ENCODE assay signal across 12 cellular contexts in the genomic region with DNA sequence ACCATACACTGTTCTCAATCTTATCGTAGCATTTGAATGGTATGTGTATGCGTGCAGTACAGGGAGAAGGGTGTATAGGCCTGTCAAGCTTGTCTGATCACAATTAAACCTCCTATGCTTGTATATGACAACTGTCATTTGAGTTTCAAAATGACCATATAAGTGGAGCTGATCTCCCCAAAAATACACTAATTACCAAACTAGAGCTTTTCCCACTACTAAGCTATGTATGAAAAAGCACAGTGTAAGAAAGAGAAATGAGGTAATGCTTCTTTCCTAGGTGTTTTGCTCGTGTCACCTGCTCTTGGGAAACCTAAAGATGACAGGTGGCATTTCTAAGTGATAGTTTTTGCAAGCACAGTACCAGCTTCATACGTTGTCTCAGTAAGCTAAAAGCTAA. TPM values are rescaled to one million over a fixed set of nuclear protein-coding genes. Genes with fewer than 3 reads are reported as not detected.
DNase-seq lines count a peak whose midpoint lies in the region; ATAC-seq and TF ChIP-seq lines count a peak whose summit lies in the region.
"Had no signal": no experiment of that assay in that cellular context is flagged by ENCODE, and none has a peak within 500 bp of the region (broad histone marks: within the 10 kb centered on the region; RNA-seq: fewer than 3 reads in every experiment).

No MANE protein-coding gene starts in this region.

- H3K4me3 ChIP-seq in GM23248 (no peak overlapping the region), skin epidermis (no peak overlapping the region), prostate gland (no peak overlapping the region), left lung (no peak overlapping the region)

- H3K9ac ChIP-seq in GM23248 = no peak overlapping the region

- no peak overlapping the region for H3K4me2 ChIP-seq in GM23248 (ENCODE audit: unreplicated experiment)

- no peaks in the 10 kb centered on the region for H3K9me2 ChIP-seq in GM23248 (ENCODE audit: insufficient read depth)

- H3K36me3 ChIP-seq in GM23248 (ENCODE audit: low read depth) (no peaks in the 10 kb centered on the region), prostate gland (no peaks in the 10 kb centered on the region), left lung (no peaks in the 10 kb centered on the region)

- peaks cover 33% of the 10 kb centered on the region for H3K79me2 ChIP-seq in GM23248 (ENCODE audit: insufficient read depth)

- peaks cover 31% of the 10 kb centered on the region for H3F3A ChIP-seq in GM23248 (ENCODE audit: insufficient read depth)

- peak overlapping the region; percentile 99; the same call in 1 of the 2 replicates for H2AFZ ChIP-seq in GM23248

- H3K4me1 ChIP-seq in GM23248 (ENCODE audit: insufficient read depth) = peaks cover 22% of the 10 kb centered on the region
- peaks cover 3% of the 10 kb centered on the region for H3K4me1 ChIP-seq in prostate gland (replicated peaks)
- H3K4me1 ChIP-seq in left lung = peaks cover 14 to 39% of the 10 kb centered on the region in 2 donors

- peaks cover 45% of the 10 kb centered on the region for H3K4me1 Mint-ChIP-seq in activated CD4-positive, alpha-beta T cell treated with anti-CD3 and anti-CD28 coated beads, Interleukin-2, amount 10 ng/mL, durations not matched to agents 7 days and 5 days
- H3K4me1 Mint-ChIP-seq in effector memory CD8-positive, alpha-beta T cell (ENCODE audit: low read depth in 2 of 2) = peaks cover 29 to 32% of the 10 kb centered on the region in 2 donors

- intact Hi-C loops in prostate gland (cut with DNase I) = loop anchor here (5.0 kb wide), 1 partner anchor 51 kb away; no protein-coding TSS in a partner anchor
- intact Hi-C loops in left lung (cut with DNase I) = no loop called here

- in situ Hi-C loops in GM23248 (cut with MboI) = no loop called here

- CTCF ChIA-PET in activated CD4-positive, alpha-beta T cell treated with anti-CD3 and anti-CD28 coated beads, Interleukin-2, amount 10 ng/mL, durations not matched to agents 7 days and 5 days (lab: Charles Lee) = interaction anchor here (0.9 to 1.4 kb wide), 5 partner anchors 9 to 64 kb away, joined by 3 to 5 read pairs (median 3); no protein-coding TSS in a partner anchor

- no peaks in the 10 kb centered on the region for H3K27me3 Mint-ChIP-seq in activated CD4-positive, alpha-beta T cell treated with anti-CD3 and anti-CD28 coated beads, Interleukin-2, amount 10 ng/mL, durations not matched to agents 7 days and 5 days
- no peaks in the 10 kb centered on the region for H3K27me3 Mint-ChIP-seq in effector memory CD8-positive, alpha-beta T cell
- H3K27me3 Mint-ChIP-seq: activated naive CD8-positive, alpha-beta T cell treated with anti-CD3 and anti-CD28 coated beads, Interleukin-2, amount 10 ng/mL, durations not matched to agents 7 days and 5 days had no signal

- H3K4me3 Mint-ChIP-seq in activated CD4-positive, alpha-beta T cell treated with anti-CD3 and anti-CD28 coated beads, Interleukin-2, amount 10 ng/mL, durations not matched to agents 7 days and 5 days = peak overlapping the region; percentile 98
- H3K4me3 Mint-ChIP-seq in effector memory CD8-positive, alpha-beta T cell = peak overlapping the region; percentile 93 to 97

- no peak for TF ChIP-seq POLR2A in prostate gland (IDR thresholded peaks at IDR 0.05)

- peaks cover 10% of the 10 kb centered on the region for H3K36me3 Mint-ChIP-seq in activated CD4-positive, alpha-beta T cell treated with anti-CD3 and anti-CD28 coated beads, Interleukin-2, amount 10 ng/mL, durations not matched to agents 7 days and 5 days (ENCODE audit: low read depth)
- H3K36me3 Mint-ChIP-seq in effector memory CD8-positive, alpha-beta T cell (ENCODE audit: insufficient read depth) = peaks cover 16% of the 10 kb centered on the region
- H3K36me3 Mint-ChIP-seq: activated naive CD8-positive, alpha-beta T cell treated with anti-CD3 and anti-CD28 coated beads, Interleukin-2, amount 10 ng/mL, durations not matched to agents 7 days and 5 days had no signal

- ATAC-seq in effector memory CD8-positive, alpha-beta T cell (replicated peaks) = no peak
- ATAC-seq in left lung = no peak
- ATAC-seq in HG03432 (IDR thresholded peaks at IDR 0.05; ENCODE audit: unreplicated experiment) = no peak

- H3K9me3 ChIP-seq in GM23248 (ENCODE audit: low read depth) = no peaks in the 10 kb centered on the region
- H3K9me3 ChIP-seq in prostate gland = no peaks in the 10 kb centered on the region
- H3K9me3 ChIP-seq in left lung = peaks cover 0 to 3% of the 10 kb centered on the region in 2 donors

- no peak for DNase-seq in activated CD4-positive, alpha-beta T cell treated with anti-CD3 and anti-CD28 coated beads, Interleukin-2, amount 10 ng/mL, durations not matched to agents 7 days and 5 days
- DNase-seq in activated CD4-positive, alpha-beta T cell treated with anti-CD3 and anti-CD28 coated beads for 48 hours = no peak
- DNase-seq in GM23248 (no peak), prostate gland (ENCODE audit: low spot score) (no peak), left lung (no peak)
- DNase-seq in effector memory CD8-positive, alpha-beta T cell = no peak
- DNase-seq: activated naive CD8-positive, alpha-beta T cell treated with anti-CD3 and anti-CD28 coated beads, Interleukin-2, amount 10 ng/mL, durations not matched to agents 7 days and 5 days; NCI-H1417; NCI-H524 treated with DMSO at 0.1 percent for 48 hours; Right ventricle myocardium superior had no signal

- H3K27ac ChIP-seq in GM23248 (no peak overlapping the region), skin epidermis (peak overlapping the region in 11 of 21 experiments; percentile 10 to 95 (median 88)), prostate gland (no peak overlapping the region), left lung (peak overlapping the region in 1 of 2 donors; percentile 93)

- peaks cover 6% of the 10 kb centered on the region for H3K9me3 Mint-ChIP-seq in activated CD4-positive, alpha-beta T cell treated with anti-CD3 and anti-CD28 coated beads, Interleukin-2, amount 10 ng/mL, durations not matched to agents 7 days and 5 days
- no peaks in the 10 kb centered on the region for H3K9me3 Mint-ChIP-seq in effector memory CD8-positive, alpha-beta T cell
- H3K9me3 Mint-ChIP-seq: activated naive CD8-positive, alpha-beta T cell treated with anti-CD3 and anti-CD28 coated beads, Interleukin-2, amount 10 ng/mL, durations not matched to agents 7 days and 5 days had no signal

- 91% methylated on average over 4 of the region's 4 CpGs for WGBS in GM23248 (ENCODE audit: low coverage in 1 of 2, low lambda C conversion rate in 2 of 2, missing lambda C conversion rate in 2 of 2), 2 experiments
- whole genome bisulfite sequencing in prostate gland = 100% methylated on average over 4 of the region's 4 CpGs

- TF ChIP-seq CTCF in prostate gland (IDR thresholded peaks at IDR 0.05) = no peak
- no peak for TF ChIP-seq CTCF in left lung (IDR thresholded peaks at IDR 0.05)

- no peaks in the 10 kb centered on the region for H4K20me1 ChIP-seq in GM23248 (ENCODE audit: insufficient read depth)

- H3K27me3 ChIP-seq in GM23248 (replicated peaks; ENCODE audit: insufficient read depth) = no peaks in the 10 kb centered on the region
- no peaks in the 10 kb centered on the region for H3K27me3 ChIP-seq in prostate gland (replicated peaks; ENCODE audit: insufficient read depth)
- no peaks in the 10 kb centered on the region for H3K27me3 ChIP-seq in left lung

- H3K27ac Mint-ChIP-seq in activated CD4-positive, alpha-beta T cell treated with anti-CD3 and anti-CD28 coated beads, Interleukin-2, amount 10 ng/mL, durations not matched to agents 7 days and 5 days = peak overlapping the region; percentile 94
- peak overlapping the region; percentile 93 to 96 for H3K27ac Mint-ChIP-seq in effector memory CD8-positive, alpha-beta T cell

- POLR2A ChIA-PET in activated CD4-positive, alpha-beta T cell treated with anti-CD3 and anti-CD28 coated beads, Interleukin-2, amount 10 ng/mL, durations not matched to agents 7 days and 5 days (lab: Charles Lee) = no interaction called here

RNA-seq across cellular contexts. Expression of a gene that starts 1.1 kb away (rescaled TPM):
- 10 to 100 TPM; 18.2 to 20.4 TPM for total RNA-seq in activated CD4-positive, alpha-beta T cell treated with anti-CD3 and anti-CD28 coated beads, Interleukin-2, amount 10 ng/mL, durations not matched to agents 7 days and 5 days
- 16.8 and 38.7 TPM in 2 replicates for total RNA-seq in GM23248 (2014; rRNA removed; shearing (Covaris generic))
- 16.0 and 19.9 TPM in 2 replicates for polyA plus RNA-seq in GM23248 (2016; fragmentation: Nextera tagmentation; extraction: Ambion mirVana)
- 10 to 100 TPM; 25.3 to 37.1 TPM for total RNA-seq in prostate gland
- 10 to 100 TPM; 28.2 to 34.8 TPM for total RNA-seq in left lung

Comparison
In these comparisons a context has a peak if more than half of its experiments do, and no peak if none do; other contexts are left out.
1. H3K27ac ChIP-seq: peak in skin epidermis (11 of 21); none in GM23248 (single experiment) and prostate gland (0 of 2).